In genomic region chr17:16243811-16244567, GRCh38 we compare ENCODE assay signal across 16 cellular contexts. TPM values are rescaled to one million over a fixed set of nuclear protein-coding genes. Genes with fewer than 3 reads are reported as not detected.
DNase-seq lines count a peak whose midpoint lies in the region; ATAC-seq, FAIRE-seq and TF ChIP-seq lines count a peak whose summit lies in the region.
"Had no signal": no experiment of that assay in that cellular context is flagged by ENCODE, and none has a peak within 500 bp of the region (broad histone marks: within the 10 kb centered on the region; RNA-seq: fewer than 3 reads in every experiment).

No MANE protein-coding gene starts in this region.

- H3K9ac ChIP-seq in astrocyte (ENCODE audit: low read length) (no peak overlapping the region), mesenchymal stem cell (ENCODE audit: low read length) (no peak overlapping the region)
- H3K9ac ChIP-seq: KMS-11 had no signal

- H3K4me2 ChIP-seq in GM23338 (peak overlapping the region; percentile 52; the same call in 1 of the 2 replicates), astrocyte (ENCODE audit: low read length) (no peak overlapping the region), mesenchymal stem cell (ENCODE audit: low read length, poor library complexity, severe bottlenecking) (no peak overlapping the region)
- H3K4me2 ChIP-seq: KMS-11 had no signal

- no peaks in the 10 kb centered on the region; the same call in 2 of the 3 replicates for H3K9me3 Mint-ChIP-seq in GM23338
- H3K9me3 Mint-ChIP-seq in astrocyte (ENCODE audit: unreplicated experiment) = no peaks in the 10 kb centered on the region
- H3K9me3 Mint-ChIP-seq: activated naive CD8-positive, alpha-beta T cell treated with anti-CD3 and anti-CD28 coated beads for 36 hours; T-cell had no signal

- H3K4me1 ChIP-seq in A673 (ENCODE audit: insufficient read depth, low read length, poor library complexity, severe bottlenecking) (no peaks in the 10 kb centered on the region), GM23338 (ENCODE audit: insufficient read depth) (peaks cover 10% of the 10 kb centered on the region), astrocyte (ENCODE audit: insufficient read depth, low read length) (no peaks in the 10 kb centered on the region), mesenchymal stem cell (ENCODE audit: control insufficient read depth, insufficient read depth, low read depth, low read length) (no peaks in the 10 kb centered on the region), uterus (no peaks in the 10 kb centered on the region)

- no peak for TF ChIP-seq POLR2A in uterus (IDR thresholded peaks at IDR 0.05)

- H3K4me1 Mint-ChIP-seq in GM23338 (peaks cover 12% of the 10 kb centered on the region), astrocyte (ENCODE audit: low read depth, unreplicated experiment) (peaks cover 5% of the 10 kb centered on the region)

- POLR2A ChIA-PET in A673 (lab: Charles Lee; ENCODE audit: low non-redundant PET) = no interaction called here

- H3K4me3 ChIP-seq in A673 (ENCODE audit: low read depth, low read length, poor library complexity, severe bottlenecking) (no peak overlapping the region), GM23338 (no peak overlapping the region), astrocyte (ENCODE audit: insufficient read depth, low read depth, low read length) (no peak overlapping the region), mesenchymal stem cell (ENCODE audit: insufficient read depth in 1 of 2, low read depth in 1 of 2, low read length in 2 of 2) (no peak overlapping the region), uterus (no peak overlapping the region)

- no peaks in the 10 kb centered on the region for H3K9me3 ChIP-seq in A673 (ENCODE audit: low read depth, low read length, poor library complexity, severe bottlenecking)
- H3K9me3 ChIP-seq in astrocyte (ENCODE audit: insufficient read depth, low read depth, low read length) = no peaks in the 10 kb centered on the region
- H3K9me3 ChIP-seq in mesenchymal stem cell (ENCODE audit: control insufficient read depth, low read length) = no peaks in the 10 kb centered on the region
- H3K9me3 ChIP-seq in uterus = no peaks in the 10 kb centered on the region

- H3K36me3 Mint-ChIP-seq in GM23338 (ENCODE audit: low read depth) (peaks cover 8% of the 10 kb centered on the region; the same call in 2 of the 3 replicates), astrocyte (ENCODE audit: low read depth, unreplicated experiment) (peaks cover 9% of the 10 kb centered on the region)

- H3K36me3 ChIP-seq in A673 (ENCODE audit: insufficient read depth, low read length, poor library complexity, severe bottlenecking) = no peaks in the 10 kb centered on the region
- H3K36me3 ChIP-seq in GM23338 (ENCODE audit: insufficient read depth) = no peaks in the 10 kb centered on the region
- H3K36me3 ChIP-seq in astrocyte (ENCODE audit: insufficient read depth, low read length) = no peaks in the 10 kb centered on the region
- no peaks in the 10 kb centered on the region for H3K36me3 ChIP-seq in mesenchymal stem cell (ENCODE audit: control insufficient read depth in 1 of 2, insufficient read depth in 2 of 2, low read depth in 1 of 2, low read length in 2 of 2)
- H3K36me3 ChIP-seq in uterus = no peaks in the 10 kb centered on the region
- H3K36me3 ChIP-seq: WERI-Rb-1 had no signal

- CTCF ChIA-PET in A673 (lab: Charles Lee) = interaction anchor here (0.6 kb wide), 1 partner anchor 17 kb away, joined by 5 read pairs; no protein-coding TSS in a partner anchor

- peak overlapping the region; percentile 23 for H4K8ac ChIP-seq in mesenchymal stem cell (ENCODE audit: low read length)

- H2BK5ac ChIP-seq in mesenchymal stem cell (ENCODE audit: low read depth, low read length, poor library complexity, severe bottlenecking) = no peak overlapping the region

- H3F3A ChIP-seq in GM23338 (replicated peaks; ENCODE audit: low read depth) = no peaks in the 10 kb centered on the region

- no peak overlapping the region for H2BK15ac ChIP-seq in mesenchymal stem cell (ENCODE audit: low read depth, poor library complexity, severe bottlenecking)

- H3K9me2 ChIP-seq in GM23338 (ENCODE audit: insufficient read depth) = no peaks in the 10 kb centered on the region

- no peak overlapping the region for H4K91ac ChIP-seq in mesenchymal stem cell (ENCODE audit: low read length)

- H3K27ac Mint-ChIP-seq in GM23338 (peak overlapping the region; percentile 85), astrocyte (ENCODE audit: unreplicated experiment) (peak overlapping the region; percentile 20)
- H3K27ac Mint-ChIP-seq: activated naive CD8-positive, alpha-beta T cell treated with anti-CD3 and anti-CD28 coated beads for 36 hours; B cell; T-cell had no signal

- no peak overlapping the region for H2BK120ac ChIP-seq in mesenchymal stem cell (ENCODE audit: low read depth, low read length)

- H2BK12ac ChIP-seq in mesenchymal stem cell (ENCODE audit: low read length in 2 of 2) = no peak overlapping the region

- H3K4me3 Mint-ChIP-seq in GM23338 = no peak overlapping the region
- H3K4me3 Mint-ChIP-seq in astrocyte (ENCODE audit: unreplicated experiment) = no peak overlapping the region
- H3K4me3 Mint-ChIP-seq: activated naive CD8-positive, alpha-beta T cell treated with anti-CD3 and anti-CD28 coated beads for 36 hours; B cell; T-cell had no signal

- peak overlapping the region in 1 of 2 experiments; percentile 70 for H3K18ac ChIP-seq in mesenchymal stem cell (ENCODE audit: low read depth in 1 of 2, low read length in 2 of 2)

- BruUV-seq in A673 (replicated peaks; lab: Mats Ljungman, UMichigan) = no TSS peak

- peak; percentile 82 for ATAC-seq in GM23338
- ATAC-seq: left ventricle myocardium superior, T-cell had no signal

- intact Hi-C loops in A673 (cut with micrococcal nuclease; ENCODE audit: unreplicated experiment) = no loop called here
- intact Hi-C loops in uterus (cut with DNase I; ENCODE audit: low total_unique reads) = no loop called here

- H3K27me3 Mint-ChIP-seq in GM23338 (ENCODE audit: insufficient read depth, low read depth, poor library complexity) (peaks cover 5% of the 10 kb centered on the region), astrocyte (ENCODE audit: low read depth, unreplicated experiment) (no peaks in the 10 kb centered on the region)
- H3K27me3 Mint-ChIP-seq: activated naive CD8-positive, alpha-beta T cell treated with anti-CD3 and anti-CD28 coated beads for 36 hours; B cell; T-cell had no signal

- H3K14ac ChIP-seq in mesenchymal stem cell (ENCODE audit: low read length in 2 of 2) = no peak overlapping the region

- no peaks in the 10 kb centered on the region for H3K27me3 ChIP-seq in A673 (replicated peaks; ENCODE audit: insufficient read depth, low read depth, low read length, poor library complexity)
- H3K27me3 ChIP-seq in GM23338 (ENCODE audit: insufficient read depth) = no peaks in the 10 kb centered on the region
- no peaks in the 10 kb centered on the region for H3K27me3 ChIP-seq in astrocyte (ENCODE audit: insufficient read depth, low read length)
- H3K27me3 ChIP-seq in mesenchymal stem cell (ENCODE audit: control insufficient read depth in 1 of 2, insufficient read depth in 1 of 2, low read length in 2 of 2) = no peaks in the 10 kb centered on the region
- H3K27me3 ChIP-seq in uterus = no peaks in the 10 kb centered on the region

- H3K4ac ChIP-seq in mesenchymal stem cell (ENCODE audit: low read depth in 1 of 2, low read length in 2 of 2) = no peak overlapping the region

- TF ChIP-seq CTCF in A673 (conservative IDR thresholded peaks at IDR 0.05; ENCODE audit: low read depth, low read length) (no peak), GM23338 (conservative IDR thresholded peaks at IDR 0.05; ENCODE audit: low read depth in 2 of 2) (no peak), astrocyte (IDR thresholded peaks at IDR 0.05; ENCODE audit: insufficient read depth, low read depth, low read length) (no peak), uterus (IDR thresholded peaks at IDR 0.05) (no peak)

- 68% methylated on average over 9 of the region's 9 CpGs for WGBS in mesenchymal stem cell

- H2AFZ ChIP-seq in GM23338 = no peak overlapping the region
- no peak overlapping the region for H2AFZ ChIP-seq in astrocyte (ENCODE audit: low read depth, low read length)
- no peak overlapping the region for H2AFZ ChIP-seq in mesenchymal stem cell (ENCODE audit: low read depth, low read length)

- no peak for FAIRE-seq in astrocyte (lab: Jason Lieb, UNC)

- H3K27ac ChIP-seq in A673 (ENCODE audit: low read depth, low read length, poor library complexity, severe bottlenecking) (peak overlapping the region; percentile 44), GM23338 (ENCODE audit: low read depth) (peak overlapping the region; percentile 22), astrocyte (ENCODE audit: low read depth, low read length) (no peak overlapping the region), mesenchymal stem cell (ENCODE audit: low read length, poor library complexity, severe bottlenecking) (no peak overlapping the region), uterus (no peak overlapping the region)
- H3K27ac ChIP-seq: KMS-11, WERI-Rb-1 had no signal

- H3K79me1 ChIP-seq in mesenchymal stem cell (replicated peaks; ENCODE audit: low read length, poor library complexity, severe bottlenecking) = peaks cover 16% of the 10 kb centered on the region

- no peak overlapping the region for H2AK5ac ChIP-seq in mesenchymal stem cell (ENCODE audit: low read length, severe bottlenecking)

- H4K20me1 ChIP-seq in GM23338 (replicated peaks; ENCODE audit: insufficient read depth) (0 out of 2 replicates have a peak, but pooled peaks cover 6% of the 10 kb centered on the region), astrocyte (ENCODE audit: insufficient read depth, low read length) (no peaks in the 10 kb centered on the region)

- peak; percentile 24 for DNase-seq in A673 (ENCODE audit: low spot score)
- DNase-seq in GM23338 (ENCODE audit: low spot score) = peak; percentile 35
- peak; percentile 12 for DNase-seq in astrocyte (ENCODE audit: low read depth)
- DNase-seq in mesenchymal stem cell = no peak
- no peak for DNase-seq in NAMALWA (ENCODE audit: low spot score)
- no peak for DNase-seq in NCI-H1694 (lab: John Stamatoyannopoulos, UW)
- DNase-seq in uterus = no peak
- DNase-seq: activated naive CD8-positive, alpha-beta T cell treated with anti-CD3 and anti-CD28 coated beads for 36 hours; Calu3; GDM1; left ventricle myocardium superior; NCI-H1417 treated with DMSO at 0.1 percent for 48 hours; T-cell; WERI-Rb-1 had no signal

- H3K79me2 ChIP-seq in GM23338 (replicated peaks; ENCODE audit: insufficient read depth) (0 out of 2 replicates have a peak, but pooled peaks cover 9% of the 10 kb centered on the region), astrocyte (ENCODE audit: insufficient read depth, low read length) (peaks cover 4% of the 10 kb centered on the region)

- H3K23ac ChIP-seq in mesenchymal stem cell (ENCODE audit: low read length in 2 of 2) = no peak overlapping the region

RNA-seq across cellular contexts. Expression of gene PIGL, which starts 27.0 kb away (rescaled TPM):
- 31.7 and 41.9 TPM in 2 replicates for total RNA-seq in A673 (2021)
- total RNA-seq in GM23338 (2014; rRNA removed; shearing (Covaris generic)) = 47.3 and 70.1 TPM in 2 replicates
- polyA plus RNA-seq in GM23338 (2016; fragmentation: Nextera tagmentation; extraction: Ambion mirVana) = 32.3 and 32.9 TPM in 2 replicates
- 21.9 and 25.5 TPM in 2 replicates for total RNA-seq in astrocyte
- 15.5 TPM for polyA plus RNA-seq in mesenchymal stem cell (2013, experiment 1 of 2)
- 15.0 TPM for polyA plus RNA-seq in mesenchymal stem cell (2013, experiment 2 of 2)
- total RNA-seq in uterus = 10 to 100 TPM; 18.2 to 74.0 (median 40.3) TPM

RNA-seq across cellular contexts. Expression of gene NCOR1, which starts 28.7 kb away (rescaled TPM):
- total RNA-seq in A673 (2021) (148 and 150 TPM in 2 replicates), astrocyte (119 and 121 TPM in 2 replicates), uterus (100 to 1,000 TPM; 117 to 195 (median 147) TPM)
- total RNA-seq in GM23338 (2014; rRNA removed; shearing (Covaris generic)) = 79.3 and 102 TPM in 2 replicates
- polyA plus RNA-seq in GM23338 (2016; fragmentation: Nextera tagmentation; extraction: Ambion mirVana) = 93.4 and 132 TPM in 2 replicates
- polyA plus RNA-seq in mesenchymal stem cell (2013, experiment 1 of 2) = 52.9 TPM
- 49.7 TPM for polyA plus RNA-seq in mesenchymal stem cell (2013, experiment 2 of 2)

Comparison
In these comparisons a context has a peak if more than half of its experiments do, and no peak if none do; other contexts are left out.
1. DNase-seq: peak in A673 (single experiment), GM23338 (single experiment) and astrocyte (single experiment); none in mesenchymal stem cell (single experiment), NAMALWA (single experiment), NCI-H1694 (single experiment) and uterus (0 of 2).
2. H3K27ac ChIP-seq: peak in A673 (single experiment) and GM23338 (single experiment); none in astrocyte (single experiment), mesenchymal stem cell (single experiment) and uterus (0 of 2).